In the genomic region with DNA sequence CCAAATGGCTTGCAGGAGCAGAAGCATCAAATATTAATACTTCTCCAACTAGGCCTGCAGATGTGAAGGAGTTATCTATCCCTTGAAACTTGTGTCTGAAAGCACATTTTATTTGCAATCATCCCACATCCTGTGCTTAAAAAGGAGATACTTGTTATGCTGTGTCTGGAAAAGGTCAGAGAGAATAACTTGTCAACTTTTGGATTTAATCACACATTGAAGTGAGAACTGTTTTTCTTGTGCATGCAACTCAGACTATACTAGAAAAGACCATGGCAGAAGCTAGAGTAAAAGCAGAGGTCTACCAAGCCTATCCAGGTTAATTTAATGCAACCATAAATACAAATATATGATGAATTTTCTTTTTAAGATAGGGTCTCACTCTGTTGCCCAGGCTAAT, we compare ENCODE assay signal across 21 cellular contexts.
"Had no signal": no experiment of that assay in that cellular context is flagged by ENCODE, and none has a peak within 500 bp of the region (broad histone marks: within the 10 kb centered on the region; RNA-seq: fewer than 3 reads in every experiment).

No MANE protein-coding gene starts in this region.

- H3K9me3 Mint-ChIP-seq: natural killer cell treated with Interleukin-12 subunit alpha and Interleukin-12 subunit beta and Interleukin-15 and Interleukin-18, amount 100 ng/mL, for 72 hours had no signal

- H3K4me3 Mint-ChIP-seq: endodermal cell; memory B cell; neural progenitor cell; stimulated activated memory B cell treated with anti-CD40 and anti-IgM and Interleukin-4, amounts not matched to agents 10 μg/mL and 1 μg/mL and 100 μg/mL, for 72 hours; type B pancreatic cell had no signal

- DNase-seq: effector CD4-positive, alpha-beta T cell; erythroblast; head of caudate nucleus; kidney; left cardiac atrium; left ventricle myocardium inferior; lower lobe of right lung; midbrain; occipital lobe; pancreas; right lobe of liver; stimulated activated CD4-positive, alpha-beta T cell treated with anti-CD3 and anti-CD28 coated beads, Interleukin-4, amount 100 ng/mL, for 1 hour; stimulated activated CD8-positive, alpha-beta memory T cell treated with anti-CD3 and anti-CD28 coated beads, Interleukin-4, amount 100 ng/mL, for 48 hours; thyroid gland had no signal

- H3K36me3 Mint-ChIP-seq: natural killer cell treated with Interleukin-12 subunit alpha and Interleukin-12 subunit beta and Interleukin-15 and Interleukin-18, amount 100 ng/mL, for 72 hours; type B pancreatic cell had no signal

- H3K27me3 Mint-ChIP-seq: memory B cell; natural killer cell treated with Interleukin-12 subunit alpha and Interleukin-12 subunit beta and Interleukin-15 and Interleukin-18, amount 100 ng/mL, for 72 hours; progenitor cell of endocrine pancreas; stimulated activated memory B cell treated with anti-CD40 and anti-IgM and Interleukin-4, amounts not matched to agents 10 μg/mL and 1 μg/mL and 100 μg/mL, for 72 hours; type B pancreatic cell had no signal

- H3K27ac Mint-ChIP-seq: endodermal cell; memory B cell; neural progenitor cell; progenitor cell of endocrine pancreas; stimulated activated memory B cell treated with anti-CD40 and anti-IgM and Interleukin-4, amounts not matched to agents 10 μg/mL and 1 μg/mL and 100 μg/mL, for 72 hours; type B pancreatic cell had no signal

- ATAC-seq: left cardiac atrium; lower lobe of right lung; natural killer cell treated with Interleukin-12 subunit alpha and Interleukin-12 subunit beta and Interleukin-15 and Interleukin-18, amount 100 ng/mL, for 72 hours; pancreas; right lobe of liver; stimulated activated memory B cell treated with anti-CD40 and anti-IgM and Interleukin-4, amounts not matched to agents 10 μg/mL and 1 μg/mL and 100 μg/mL, for 72 hours had no signal
